ENCODE assay signal across 12 cellular contexts in the genomic region with DNA sequence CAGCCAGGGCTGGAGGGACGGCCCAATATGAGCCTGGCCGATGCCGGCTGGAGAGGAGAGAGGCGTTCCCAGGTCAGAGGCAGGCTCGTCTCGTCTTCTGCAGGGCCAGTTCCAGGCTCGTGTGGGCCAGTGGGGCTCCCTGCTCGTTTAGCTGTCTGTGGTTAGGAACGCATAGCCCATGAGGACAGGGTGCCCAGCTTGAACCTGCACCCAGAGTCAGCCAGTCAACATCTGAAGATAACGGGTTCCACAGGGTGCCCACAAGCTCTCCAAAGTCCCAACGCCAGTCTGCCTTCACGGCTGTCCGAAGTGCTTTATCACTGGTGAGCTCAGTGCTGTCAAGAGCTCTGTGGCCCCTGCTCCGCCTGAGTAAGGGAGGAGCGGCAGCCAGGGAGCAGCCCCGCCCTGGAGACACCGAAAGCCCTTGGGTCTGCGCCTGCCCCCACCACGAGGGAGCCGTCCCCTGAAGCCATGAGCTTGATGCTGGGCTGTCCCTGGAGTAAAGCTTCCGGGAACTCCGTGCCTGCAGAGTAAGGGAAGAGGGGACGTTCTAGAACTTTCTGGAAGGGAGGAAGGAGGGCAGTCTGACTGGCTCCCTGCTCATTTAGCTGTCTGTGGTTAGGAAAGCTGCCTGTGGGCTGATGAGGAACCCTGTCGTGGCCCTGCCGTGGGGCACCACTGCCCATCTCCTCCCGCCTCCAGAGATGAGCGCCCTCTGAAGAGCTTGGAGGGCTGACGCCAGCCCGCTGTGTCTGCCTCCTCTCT. TPM values are rescaled to one million over a fixed set of nuclear protein-coding genes. Genes with fewer than 3 reads are reported as not detected.
DNase-seq lines count a peak whose midpoint lies in the region; ATAC-seq, FAIRE-seq and TF ChIP-seq lines count a peak whose summit lies in the region.
"Had no signal": no experiment of that assay in that cellular context is flagged by ENCODE, and none has a peak within 500 bp of the region (broad histone marks: within the 10 kb centered on the region; RNA-seq: fewer than 3 reads in every experiment).

No MANE protein-coding gene starts in this region.

- intact Hi-C loops in breast epithelium (cut with DNase I; ENCODE audit: low total_unique reads): no loop called here
- intact Hi-C loops in MCF 10A (cut with micrococcal nuclease): no loop called here
- intact Hi-C loops in GM12878 (cut with micrococcal nuclease; ENCODE audit: unreplicated experiment): loop anchor here (2.0 to 5.0 kb wide), 3 partner anchors 146 to 281 kb away; partner anchors contain the start of gene ADNP2

- POLR2A ChIA-PET in MCF 10A (lab: Yijun Ruan, JAX): interaction anchor here (0.5 to 4.3 kb wide), 6 partner anchors 9 to 283 kb away, joined by 3 to 22 read pairs (median 6); partner anchors contain the start of gene SLC66A2
- POLR2A ChIA-PET in GM12878 (lab: Charles Lee): interaction anchor here (0.5 to 1.9 kb wide), 4 partner anchors 10 to 265 kb away, joined by 3 to 8 read pairs (median 4); partner anchors contain the start of gene SLC66A2

- RAD21 ChIA-PET in GM12878 (lab: Charles Lee; ENCODE audit: unreplicated experiment): interaction anchor here (0.7 to 1.1 kb wide), 3 partner anchors 10 to 72 kb away, joined by 3 to 4 read pairs (median 3); partner anchors contain the start of genes RBFA and SLC66A2

- TF ChIP-seq POLR2A in breast epithelium (IDR thresholded peaks at IDR 0.05) (no peak), GM12878 (IDR thresholded peaks at IDR 0.05; ENCODE audit: low read depth, low read length) (no peak), upper lobe of left lung (IDR thresholded peaks at IDR 0.05) (no peak)

- TF ChIP-seq RAD21 in GM12878 (IDR thresholded peaks at IDR 0.05; ENCODE audit: insufficient read depth, low read depth, low read length): no peak

- no peak overlapping the region for H3K4me3 Mint-ChIP-seq in MCF 10A (ENCODE audit: unreplicated experiment)

- no peak overlapping the region for H2AFZ ChIP-seq in GM12878 (ENCODE audit: control insufficient read depth, low read depth, low read length)

- in situ Hi-C loops in GM12878 (cut with MboI): no loop called here

- H3K4me1 ChIP-seq in breast epithelium (peaks cover 0 to 8% of the 10 kb centered on the region in 2 donors), GM12878 (ENCODE audit: control insufficient read depth, insufficient read depth, low read length) (peaks cover 25% of the 10 kb centered on the region), lung (ENCODE audit: control insufficient read depth in 2 of 2, insufficient read depth in 2 of 2, low read length in 2 of 2) (peaks cover 0 to 18% of the 10 kb centered on the region in 2 donors), upper lobe of left lung (peaks cover 17 to 65% (median 38%) of the 10 kb centered on the region in 4 donors)

- DNase-seq in breast epithelium (ENCODE audit: low spot score in 2 of 2): no peak
- DNase-seq in MCF 10A (ENCODE audit: unreplicated experiment): no peak
- no peak for DNase-seq in GM12878 (ENCODE audit: low read depth, low spot score)
- DNase-seq in lung (ENCODE audit: low spot score): peak; percentile 65
- DNase-seq in upper lobe of left lung: peak; percentile 81 to 87
- DNase-seq in stimulated activated CD4-positive, alpha-beta T cell treated with anti-CD3 and anti-CD28 coated beads, Interleukin-2, amount 100 ng/mL, for 24 hours: no peak
- no peak for DNase-seq in activated gamma-delta T cell treated with Interleukin-2 at 50 U/mL for 16 hours
- DNase-seq: NCI-H345, RPMI8226 had no signal

- H3K9me3 Mint-ChIP-seq in MCF 10A (ENCODE audit: unreplicated experiment): no peaks in the 10 kb centered on the region
- H3K9me3 Mint-ChIP-seq: activated naive CD4-positive, alpha-beta T cell treated with anti-CD3 and anti-CD28 coated beads, Interleukin-2, amount 50 U/mL, for 24 hours had no signal

- peaks cover 12% of the 10 kb centered on the region for H3K36me3 Mint-ChIP-seq in MCF 10A (ENCODE audit: insufficient read depth, unreplicated experiment)
- H3K36me3 Mint-ChIP-seq: activated naive CD4-positive, alpha-beta T cell treated with anti-CD3 and anti-CD28 coated beads, Interleukin-2, amount 50 U/mL, for 24 hours had no signal

- no peaks in the 10 kb centered on the region for H4K20me1 ChIP-seq in GM12878 (ENCODE audit: control insufficient read depth, insufficient read depth)

- H3K9me3 ChIP-seq in breast epithelium: no peaks in the 10 kb centered on the region
- no peaks in the 10 kb centered on the region for H3K9me3 ChIP-seq in GM12878 (replicated peaks; ENCODE audit: control insufficient read depth, insufficient read depth, low read length)
- H3K9me3 ChIP-seq in lung (ENCODE audit: control insufficient read depth in 2 of 2, insufficient read depth in 1 of 2, low read length in 1 of 2): peaks cover 0 to 3% of the 10 kb centered on the region in 2 donors
- no peaks in the 10 kb centered on the region for H3K9me3 ChIP-seq in upper lobe of left lung
- H3K9me3 ChIP-seq: MG63 had no signal

- H3K9ac ChIP-seq in GM12878 (ENCODE audit: control insufficient read depth, insufficient read depth, low read length): no peak overlapping the region

- TF ChIP-seq CTCF in breast epithelium (IDR thresholded peaks at IDR 0.05) (no peak), MCF 10A (IDR thresholded peaks at IDR 0.05; ENCODE audit: unreplicated experiment) (no peak), GM12878 (IDR thresholded peaks at IDR 0.05 in 2 of 3, conservative IDR thresholded peaks at IDR 0.05 in 1 of 3; ENCODE audit: control insufficient read depth in 2 of 3, extremely low read depth in 1 of 3, insufficient read depth in 1 of 3, low read depth in 3 of 3, low read length in 3 of 3) (no peak), lung (IDR thresholded peaks at IDR 0.05; ENCODE audit: control extremely low read depth, extremely low read depth) (no peak), upper lobe of left lung (IDR thresholded peaks at IDR 0.05) (no peak)

- CTCF ChIA-PET in MCF 10A (lab: Yijun Ruan, JAX): interaction anchor here (0.6 to 1.9 kb wide), 8 partner anchors 10 to 587 kb away, joined by 3 to 7 read pairs (median 3); partner anchors contain the start of gene SLC66A2
- CTCF ChIA-PET in GM12878 (lab: Yijun Ruan, JAX): interaction anchor here (0.6 to 2.5 kb wide), 5 partner anchors 8 to 197 kb away, joined by 3 to 7 read pairs (median 4); no protein-coding TSS in a partner anchor

- TF ChIP-seq EP300 in GM12878 (IDR thresholded peaks at IDR 0.05; ENCODE audit: borderline replicate concordance in 1 of 2, control insufficient read depth in 1 of 2, low read depth in 2 of 2, low read length in 2 of 2) (no peak), upper lobe of left lung (IDR thresholded peaks at IDR 0.05) (no peak)

- SMC1A ChIA-PET in GM12878 (lab: Charles Lee; ENCODE audit: uncharacterized antibody, unreplicated experiment): interaction anchor here (0.9 to 2.5 kb wide), 3 partner anchors 26 to 56 kb away, joined by 3 to 13 read pairs (median 3); partner anchors contain the start of gene TXNL4A

- H3K4me3 ChIP-seq in breast epithelium (peak overlapping the region in 1 of 3 donors; percentile 11), GM12878 (no peak overlapping the region), lung (no peak overlapping the region), upper lobe of left lung (no peak overlapping the region)
- H3K4me3 ChIP-seq: MG63 had no signal

- no peak for FAIRE-seq in GM12878 (lab: Jason Lieb, UNC)

- H3K79me2 ChIP-seq in GM12878 (ENCODE audit: control insufficient read depth, insufficient read depth, low read length): no peaks in the 10 kb centered on the region; the same call in 1 of the 2 replicates

- WGBS in GM12878 (ENCODE audit: insufficient coverage, insufficient replicate concordance, low lambda C conversion rate, missing lambda C conversion rate): 92% methylated on average over 29 of the region's 29 CpGs
- 56 to 70% methylated on average over 29 of the region's 29 CpGs for WGBS in lung, 2 donors
- WGBS in upper lobe of left lung, 2 donors: 47 to 62% methylated on average over 18 to 28 of the region's 29 CpGs

- H3K27ac Mint-ChIP-seq in MCF 10A (ENCODE audit: low read depth, unreplicated experiment): no peak overlapping the region
- H3K27ac Mint-ChIP-seq: activated naive CD4-positive, alpha-beta T cell treated with anti-CD3 and anti-CD28 coated beads, Interleukin-2, amount 50 U/mL, for 24 hours had no signal

- H3K4me1 Mint-ChIP-seq in MCF 10A (ENCODE audit: insufficient read depth, unreplicated experiment): peaks cover 24% of the 10 kb centered on the region

- H3K36me3 ChIP-seq in breast epithelium (no peaks in the 10 kb centered on the region), GM12878 (ENCODE audit: control insufficient read depth in 2 of 2, insufficient read depth in 2 of 2, low read length in 1 of 2) (no peaks in the 10 kb centered on the region), lung (ENCODE audit: control insufficient read depth in 2 of 2, insufficient read depth in 2 of 2, low read length in 2 of 2) (no peaks in the 10 kb centered on the region), upper lobe of left lung (no peaks in the 10 kb centered on the region)
- H3K36me3 ChIP-seq: MG63 had no signal

- no peaks in the 10 kb centered on the region for H3K27me3 Mint-ChIP-seq in MCF 10A (ENCODE audit: insufficient read depth, unreplicated experiment)
- H3K27me3 Mint-ChIP-seq: activated naive CD4-positive, alpha-beta T cell treated with anti-CD3 and anti-CD28 coated beads, Interleukin-2, amount 50 U/mL, for 24 hours had no signal

- H3K4me2 ChIP-seq in GM12878 (ENCODE audit: control insufficient read depth, insufficient read depth): no peak overlapping the region

- H3K27me3 ChIP-seq in breast epithelium: no peaks in the 10 kb centered on the region
- H3K27me3 ChIP-seq in GM12878 (replicated peaks in 1 of 2; ENCODE audit: control insufficient read depth in 2 of 2, insufficient read depth in 2 of 2, low read length in 1 of 2): no peaks in the 10 kb centered on the region
- no peaks in the 10 kb centered on the region for H3K27me3 ChIP-seq in lung (ENCODE audit: control insufficient read depth, insufficient read depth)
- no peaks in the 10 kb centered on the region for H3K27me3 ChIP-seq in upper lobe of left lung
- H3K27me3 ChIP-seq: MG63 had no signal

- BruUV-seq in MCF 10A (replicated peaks; lab: Mats Ljungman, UMichigan): no TSS peak
- no TSS peak for BruUV-seq in GM12878 (replicated peaks; lab: Mats Ljungman, UMichigan)

- H3K27ac ChIP-seq in breast epithelium: peak overlapping the region; percentile 85 to 94
- H3K27ac ChIP-seq in GM12878 (ENCODE audit: control insufficient read depth, insufficient read depth): no peak overlapping the region
- H3K27ac ChIP-seq in lung (ENCODE audit: low read depth in 1 of 2, low read length in 1 of 2): peak overlapping the region in 1 of 2 donors; percentile 90
- H3K27ac ChIP-seq in upper lobe of left lung: peak overlapping the region; percentile 63 to 90 (median 80)

- ATAC-seq in GM12878 (no peak), lung (ENCODE audit: insufficient read depth, low FRiP score) (peak; percentile 31), upper lobe of left lung (ENCODE audit: low FRiP score in 2 of 2) (peak; percentile 48 to 85), GM21515 (IDR thresholded peaks at IDR 0.05; ENCODE audit: unreplicated experiment) (no peak)

RNA-seq across cellular contexts. Expression of gene HSBP1L1, which starts 2.7 kb away (rescaled TPM):
- total RNA-seq in breast epithelium (10 to 100 TPM; 24.6 to 42.1 (median 38.3) TPM), MCF 10A (2022) (46.6 and 49.4 TPM in 2 replicates), GM12878 (2014; rRNA removed) (10.1 and 12.8 TPM in 2 replicates), GM12878 (2014; rRNA removed; fragmentation: Illumina TruSeq; extraction: Trizol) (6.7 TPM in 2 replicates), GM12878 (2021) (4.9 and 5.7 TPM in 2 replicates), lung (10 to 100 TPM; 30.6 to 37.9 TPM), upper lobe of left lung (10 to 100 TPM; 32.1 to 80.7 (median 43.8) TPM)
- total RNA-seq in GM12878 (2013; cell fraction: nucleolus; rRNA removed): 1.6 TPM in 1 of 2 replicates, not detected in the other
- 16.2 TPM for polyA plus RNA-seq in GM12878 (2011; ENCODE audit: low read depth)
- polyA plus RNA-seq in GM12878 (2011; rRNA removed) (0.14 TPM in 1 of 2 replicates, not detected in the other), GM12878 (2014; fragmentation: Illumina TruSeq; extraction: Trizol) (7.0 and 7.7 TPM in 2 replicates), GM12878 (2014; fragmentation: Nextera tagmentation; extraction: Ambion mirVana) (1 to 10 TPM in 1 of 2 experiments, under 1 TPM in 1; 0.97 to 2.1 TPM), GM12878 (2014; rRNA removed) (13.4 and 14.0 TPM in 2 replicates), GM12878 (2016; fragmentation: Nextera tagmentation; extraction: Ambion mirVana) (1 to 10 TPM; 6.9 to 9.1 TPM), lung (10 to 100 TPM; 23.2 to 80.9 TPM)
- 0.12 and 0.20 TPM in 2 replicates for polyA plus RNA-seq in GM12878 (2011; cell fraction: cytosol; rRNA removed)
- polyA plus RNA-seq in GM12878 (2011; cell fraction: nucleus; rRNA removed): 0.10 and 0.13 TPM in 2 replicates
- polyA plus RNA-seq in GM12878 (2012): 16.8 and 20.4 TPM in 2 replicates
- polyA minus RNA-seq in GM12878 (2011; rRNA and poly(A)+ RNA removed): not detected in 2 replicates
- not detected in 2 replicates for polyA minus RNA-seq in GM12878 (2011; cell fraction: cytosol; rRNA and poly(A)+ RNA removed)
- 0.60 TPM in 1 of 2 replicates, not detected in the other for polyA minus RNA-seq in GM12878 (2011; cell fraction: nucleus; rRNA and poly(A)+ RNA removed)

RNA-seq across cellular contexts. Expression of gene SLC66A2, which starts 10.3 kb away (rescaled TPM):
- 100 to 1,000 TPM in 1 of 3 donors, 10 to 100 TPM in 2; 45.2 to 141 (median 65.9) TPM for total RNA-seq in breast epithelium
- total RNA-seq in MCF 10A (2022): 21.7 and 24.5 TPM in 2 replicates
- 51.8 and 53.7 TPM in 2 replicates for total RNA-seq in GM12878 (2013; cell fraction: nucleolus; rRNA removed)
- total RNA-seq in GM12878 (2014; rRNA removed): 36.7 and 40.2 TPM in 2 replicates
- total RNA-seq in GM12878 (2014; rRNA removed; fragmentation: Illumina TruSeq; extraction: Trizol): 12.3 TPM in 2 replicates
- total RNA-seq in GM12878 (2021): 41.0 and 42.5 TPM in 2 replicates
- 9.6 TPM for polyA plus RNA-seq in GM12878 (2011; ENCODE audit: low read depth)
- polyA plus RNA-seq in GM12878 (2011; rRNA removed): 9.4 and 17.3 TPM in 2 replicates
- 36.4 and 51.0 TPM in 2 replicates for polyA plus RNA-seq in GM12878 (2011; cell fraction: cytosol; rRNA removed)
- polyA plus RNA-seq in GM12878 (2011; cell fraction: nucleus; rRNA removed): 60.7 and 67.9 TPM in 2 replicates
- polyA plus RNA-seq in GM12878 (2012): 30.5 and 32.0 TPM in 2 replicates
- polyA plus RNA-seq in GM12878 (2014; fragmentation: Illumina TruSeq; extraction: Trizol): 1.2 and 5.9 TPM in 2 replicates
- polyA plus RNA-seq in GM12878 (2014; fragmentation: Nextera tagmentation; extraction: Ambion mirVana): 1 to 10 TPM in 1 of 2 experiments, under 1 TPM in 1; 0.69 to 2.7 TPM
- 42.5 and 44.3 TPM in 2 replicates for polyA plus RNA-seq in GM12878 (2014; rRNA removed)
- 10 to 100 TPM in 1 of 2 experiments, 1 to 10 TPM in 1; 3.6 to 23.1 TPM for polyA plus RNA-seq in GM12878 (2016; fragmentation: Nextera tagmentation; extraction: Ambion mirVana)
- polyA minus RNA-seq in GM12878 (2011; rRNA and poly(A)+ RNA removed): 16.0 and 36.0 TPM in 2 replicates
- 8.4 and 17.6 TPM in 2 replicates for polyA minus RNA-seq in GM12878 (2011; cell fraction: cytosol; rRNA and poly(A)+ RNA removed)
- polyA minus RNA-seq in GM12878 (2011; cell fraction: nucleus; rRNA and poly(A)+ RNA removed): 17.9 and 22.3 TPM in 2 replicates
- 10 to 100 TPM; 26.5 to 69.8 TPM for total RNA-seq in lung
- 10 to 100 TPM; 54.9 to 71.8 TPM for polyA plus RNA-seq in lung
- total RNA-seq in upper lobe of left lung: 10 to 100 TPM; 37.6 to 90.7 (median 66.5) TPM

RNA-seq across cellular contexts. Expression of gene TXNL4A, which starts 26.7 kb away (rescaled TPM):
- total RNA-seq in breast epithelium (10 to 100 TPM; 21.4 to 39.2 (median 23.9) TPM), MCF 10A (2022) (207 and 245 TPM in 2 replicates), GM12878 (2014; rRNA removed) (84.5 and 91.4 TPM in 2 replicates), GM12878 (2014; rRNA removed; fragmentation: Illumina TruSeq; extraction: Trizol) (111 and 122 TPM in 2 replicates), GM12878 (2021) (178 and 181 TPM in 2 replicates), lung (100 to 1,000 TPM in 1 of 2 donors, 10 to 100 TPM in 1; 29.9 to 101 TPM), upper lobe of left lung (100 to 1,000 TPM in 1 of 6 donors, 10 to 100 TPM in 5; 11.5 to 101 (median 27.8) TPM)
- total RNA-seq in GM12878 (2013; cell fraction: nucleolus; rRNA removed): 27.3 and 27.9 TPM in 2 replicates
- polyA plus RNA-seq in GM12878 (2011; ENCODE audit: low read depth): 87.5 TPM
- polyA plus RNA-seq in GM12878 (2011; rRNA removed) (172 and 173 TPM in 2 replicates), GM12878 (2014; fragmentation: Illumina TruSeq; extraction: Trizol) (18.0 and 62.9 TPM in 2 replicates), GM12878 (2014; fragmentation: Nextera tagmentation; extraction: Ambion mirVana) (100 to 1,000 TPM in 1 of 2 experiments, 10 to 100 TPM in 1; 38.4 to 132 TPM), GM12878 (2014; rRNA removed) (125 and 127 TPM in 2 replicates), GM12878 (2016; fragmentation: Nextera tagmentation; extraction: Ambion mirVana) (100 to 1,000 TPM; 307 to 329 TPM), lung (10 to 100 TPM; 84.1 to 86.2 TPM)
- polyA plus RNA-seq in GM12878 (2011; cell fraction: cytosol; rRNA removed): 148 and 157 TPM in 2 replicates
- 64.9 and 77.2 TPM in 2 replicates for polyA plus RNA-seq in GM12878 (2011; cell fraction: nucleus; rRNA removed)
- 106 and 119 TPM in 2 replicates for polyA plus RNA-seq in GM12878 (2012)
- polyA minus RNA-seq in GM12878 (2011; rRNA and poly(A)+ RNA removed): 45.5 and 46.6 TPM in 2 replicates
- 39.2 and 40.8 TPM in 2 replicates for polyA minus RNA-seq in GM12878 (2011; cell fraction: cytosol; rRNA and poly(A)+ RNA removed)
- polyA minus RNA-seq in GM12878 (2011; cell fraction: nucleus; rRNA and poly(A)+ RNA removed): 9.4 and 17.8 TPM in 2 replicates

Comparison
In these comparisons a context has a peak if more than half of its experiments do, and no peak if none do; other contexts are left out.
1. DNase-seq: peak in lung (single experiment) and upper lobe of left lung (2 of 2); none in breast epithelium (0 of 2), MCF 10A (single experiment), GM12878 (single experiment), stimulated activated CD4-positive, alpha-beta T cell treated with anti-CD3 and anti-CD28 coated beads, Interleukin-2, amount 100 ng/mL, for 24 hours (0 of 2) and activated gamma-delta T cell treated with Interleukin-2 at 50 U/mL for 16 hours (single experiment).
2. ATAC-seq: peak in lung (single experiment) and upper lobe of left lung (2 of 2); none in GM12878 (single experiment) and GM21515 (single experiment).